Comparison of ENCODE assay signal across 7 cellular contexts in the genomic region with DNA sequence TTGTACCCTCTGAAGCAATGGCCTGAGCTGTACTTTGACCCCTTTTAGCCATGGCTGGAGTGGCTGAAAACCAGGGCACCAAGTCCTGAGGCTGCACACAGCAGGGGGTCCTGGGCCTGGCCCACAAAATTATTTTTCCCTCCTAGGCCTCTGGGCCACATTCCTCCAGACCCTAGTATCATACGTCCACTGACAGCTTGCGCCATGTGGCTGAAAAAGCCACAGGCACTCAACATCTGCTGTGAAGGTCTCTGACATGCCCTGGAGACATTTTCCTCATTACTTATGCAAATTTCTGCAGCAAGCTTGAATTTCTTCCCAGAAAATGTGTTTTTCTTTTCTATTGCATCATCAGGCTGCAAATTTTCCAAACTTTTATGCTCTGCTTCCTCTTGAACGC.
A peak's percentile ranks its signal among the peaks of the same experiment; 100 is the strongest.
DNase-seq lines count a peak whose midpoint lies in the region; ATAC-seq and TF ChIP-seq lines count a peak whose summit lies in the region.
"Not testable (repeated sequence)": the region's sequence is repeated elsewhere in the genome, so short reads cannot be mapped to it uniquely, and the experiment has no call there.

No MANE protein-coding gene starts in this region.

- not testable (repeated sequence) for H3K27me3 Mint-ChIP-seq in glutamatergic neuron (ENCODE audit: unreplicated experiment)

- peak overlapping the region; percentile 48 for H3K4me3 ChIP-seq in BLaER1
- H3K4me3 ChIP-seq in astrocyte of the spinal cord (ENCODE audit: low read depth, low read length); left ventricle myocardium inferior: not testable (repeated sequence)

- not testable (repeated sequence) for H3K9me3 Mint-ChIP-seq in glutamatergic neuron (ENCODE audit: unreplicated experiment)

- H3K36me3 Mint-ChIP-seq in glutamatergic neuron (ENCODE audit: unreplicated experiment): not testable (repeated sequence)

- in situ Hi-C loops in G401 (cut with HindIII; ENCODE audit: low sequenced_read_pairs); astrocyte of the spinal cord (cut with HindIII; ENCODE audit: low sequenced_read_pairs): not testable (repeated sequence)

- peak overlapping the region; percentile 42 for H3K4me2 ChIP-seq in BLaER1

- H3K9me3 ChIP-seq in BLaER1: peaks cover 80% of the 10 kb centered on the region
- peaks cover 44% of the 10 kb centered on the region for H3K9me3 ChIP-seq in left ventricle myocardium inferior (replicated peaks)

- intact Hi-C loops in left ventricle myocardium inferior (cut with micrococcal nuclease); sciatic nerve (cut with DNase I): not testable (repeated sequence)

- H3K27ac ChIP-seq in BLaER1 (peak overlapping the region; percentile 52; the same call in 1 of the 2 replicates), left ventricle myocardium inferior (replicated peaks) (peak overlapping the region; percentile 36)

- DNase-seq in G401 (ENCODE audit: low spot score) (peak; percentile 12), RPMI7951 (ENCODE audit: low read depth) (peak; percentile 96), astrocyte of the spinal cord (ENCODE audit: low read depth, low spot score) (peak; percentile 8), glutamatergic neuron (peak; percentile 35), left ventricle myocardium inferior (peak; percentile 16)
- DNase-seq in sciatic nerve (ENCODE audit: low spot score): not testable (repeated sequence)

- H3K4me1 ChIP-seq in BLaER1: peaks cover 56% of the 10 kb centered on the region
- not testable (repeated sequence) for H3K4me1 ChIP-seq in left ventricle myocardium inferior

- H4K20me1 ChIP-seq in BLaER1: not testable (repeated sequence)

- not testable (repeated sequence) for H3K27me3 ChIP-seq in BLaER1; left ventricle myocardium inferior (ENCODE audit: low read depth)

- peak; percentile 48 for ATAC-seq in sciatic nerve

- not testable (repeated sequence) for H3K27ac Mint-ChIP-seq in glutamatergic neuron (ENCODE audit: unreplicated experiment)

- not testable (repeated sequence) for TF ChIP-seq CTCF in astrocyte of the spinal cord (IDR thresholded peaks at IDR 0.05; ENCODE audit: low read depth, low read length); glutamatergic neuron (IDR thresholded peaks at IDR 0.05; ENCODE audit: partially characterized antibody, unreplicated experiment); left ventricle myocardium inferior (IDR thresholded peaks at IDR 0.05; ENCODE audit: borderline replicate concordance)

- not testable (repeated sequence) for H3K9ac ChIP-seq in BLaER1

- H3K4me1 Mint-ChIP-seq in glutamatergic neuron (ENCODE audit: low read depth, unreplicated experiment): not testable (repeated sequence)

- H3K36me3 ChIP-seq in BLaER1: peaks cover 15% of the 10 kb centered on the region
- H3K36me3 ChIP-seq in left ventricle myocardium inferior: not testable (repeated sequence)

- not testable (repeated sequence) for H3K4me3 Mint-ChIP-seq in glutamatergic neuron (ENCODE audit: unreplicated experiment)
